In the genomic region with DNA sequence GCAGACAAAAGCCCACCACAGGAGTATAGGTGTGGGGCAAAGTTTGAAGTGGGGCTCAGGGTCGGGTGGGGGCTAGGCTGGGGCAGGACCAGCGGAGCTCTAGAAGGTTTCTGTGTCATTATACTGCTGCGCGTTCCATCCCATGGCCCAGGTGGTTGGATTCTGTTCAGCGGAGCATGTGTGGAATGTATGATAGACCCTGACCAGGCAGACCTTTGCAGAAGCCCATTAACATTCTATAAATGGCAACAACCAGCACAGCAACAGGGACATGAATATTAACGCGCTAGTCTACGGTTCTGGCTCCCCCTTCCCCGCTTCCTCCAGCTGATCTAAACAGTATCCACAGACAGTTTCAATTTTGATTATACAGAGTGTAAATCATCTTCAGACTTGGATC, we compare ENCODE assay signal across 18 cellular contexts. TPM values are rescaled to one million over a fixed set of nuclear protein-coding genes. Genes with fewer than 3 reads are reported as not detected.
DNase-seq lines count a peak whose midpoint lies in the region; TF ChIP-seq lines count a peak whose summit lies in the region.
"Had no signal": no experiment of that assay in that cellular context is flagged by ENCODE, and none has a peak within 500 bp of the region (broad histone marks: within the 10 kb centered on the region; RNA-seq: fewer than 3 reads in every experiment).

No MANE protein-coding gene starts in this region.

- no peak overlapping the region for H3K27ac ChIP-seq in BLaER1
- H3K27ac ChIP-seq: C4-2B, HL-60 had no signal

- H4K20me1 ChIP-seq in BLaER1 = peaks cover 17% of the 10 kb centered on the region

- H3K27ac Mint-ChIP-seq in IgD-negative memory B cell (peak overlapping the region in 2 of 3 donors; percentile 26 to 81), neural crest cell (ENCODE audit: unreplicated experiment) (no peak overlapping the region)
- H3K27ac Mint-ChIP-seq: GM23338 had no signal

- no peaks in the 10 kb centered on the region for H3K27me3 ChIP-seq in BLaER1

- H3K36me3 Mint-ChIP-seq in IgD-negative memory B cell (no peaks in the 10 kb centered on the region), neural crest cell (ENCODE audit: low read depth) (no peaks in the 10 kb centered on the region)

- H3K4me1 ChIP-seq in BLaER1 = peaks cover 42% of the 10 kb centered on the region

- H3K4me1 Mint-ChIP-seq in IgD-negative memory B cell (peaks cover 6 to 8% (median 8%) of the 10 kb centered on the region in 3 donors), neural crest cell (peaks cover 16% of the 10 kb centered on the region)

- H3K9ac ChIP-seq in BLaER1 = no peak overlapping the region

- DNase-seq in kidney tubule cell (ENCODE audit: low spot score) (peak; percentile 79), neural crest cell (ENCODE audit: low read depth, low spot score) (no peak), NCI-H748 treated with DMSO at 0.1 percent for 48 hours (lab: John Stamatoyannopoulos, UW) (no peak), cerebellar cortex (ENCODE audit: low spot score) (no peak), DMS153 treated with DMSO at 0.1 percent for 48 hours (lab: John Stamatoyannopoulos, UW; ENCODE audit: unreplicated experiment) (no peak), superior temporal gyrus (ENCODE audit: extremely low spot score) (no peak)
- DNase-seq: 8988T; CD4-positive, alpha-beta memory T cell; DMS153; DMS79 treated with DMSO at 0.1 percent for 48 hours; GF-D8; HCEC 1CT had no signal

- H3K36me3 ChIP-seq in BLaER1 = no peaks in the 10 kb centered on the region

- H3K4me3 Mint-ChIP-seq in IgD-negative memory B cell = peak overlapping the region in 3 of 4 donors; percentile 12 to 62 (median 34)
- peak overlapping the region; percentile 51 for H3K4me3 Mint-ChIP-seq in neural crest cell
- H3K4me3 Mint-ChIP-seq: GM23338 had no signal

- H3K9me3 ChIP-seq in BLaER1 = no peaks in the 10 kb centered on the region

- TF ChIP-seq CTCF in neural crest cell (conservative IDR thresholded peaks at IDR 0.05) = no peak

- H3K27me3 Mint-ChIP-seq in IgD-negative memory B cell (peaks cover 5% of the 10 kb centered on the region), neural crest cell (ENCODE audit: low read depth) (peaks cover 46% of the 10 kb centered on the region)

- H3K4me3 ChIP-seq in BLaER1 = no peak overlapping the region
- H3K4me3 ChIP-seq: GM23338, K562 had no signal

- H3K4me2 ChIP-seq in BLaER1 = peak overlapping the region; percentile 88
- H3K4me2 ChIP-seq: GM23338 had no signal

- H3K9me3 Mint-ChIP-seq in IgD-negative memory B cell (peaks cover 0 to 2% (median 0%) of the 10 kb centered on the region in 3 donors), neural crest cell (no peaks in the 10 kb centered on the region)
- H3K9me3 Mint-ChIP-seq: GM23338 had no signal

RNA-seq across cellular contexts. Expression of a gene that starts 4.1 kb away (rescaled TPM):
- polyA plus RNA-seq in IgD-negative memory B cell = 12.7 TPM
- total RNA-seq in neural crest cell = 15.6 and 15.9 TPM in 2 replicates

RNA-seq across cellular contexts. Expression of a gene that starts 36.3 kb away (rescaled TPM):
- polyA plus RNA-seq in IgD-negative memory B cell = 9.9 TPM
- 20.1 and 21.4 TPM in 2 replicates for total RNA-seq in neural crest cell
